ENCODE assay signal across 9 cellular contexts in the genomic region with DNA sequence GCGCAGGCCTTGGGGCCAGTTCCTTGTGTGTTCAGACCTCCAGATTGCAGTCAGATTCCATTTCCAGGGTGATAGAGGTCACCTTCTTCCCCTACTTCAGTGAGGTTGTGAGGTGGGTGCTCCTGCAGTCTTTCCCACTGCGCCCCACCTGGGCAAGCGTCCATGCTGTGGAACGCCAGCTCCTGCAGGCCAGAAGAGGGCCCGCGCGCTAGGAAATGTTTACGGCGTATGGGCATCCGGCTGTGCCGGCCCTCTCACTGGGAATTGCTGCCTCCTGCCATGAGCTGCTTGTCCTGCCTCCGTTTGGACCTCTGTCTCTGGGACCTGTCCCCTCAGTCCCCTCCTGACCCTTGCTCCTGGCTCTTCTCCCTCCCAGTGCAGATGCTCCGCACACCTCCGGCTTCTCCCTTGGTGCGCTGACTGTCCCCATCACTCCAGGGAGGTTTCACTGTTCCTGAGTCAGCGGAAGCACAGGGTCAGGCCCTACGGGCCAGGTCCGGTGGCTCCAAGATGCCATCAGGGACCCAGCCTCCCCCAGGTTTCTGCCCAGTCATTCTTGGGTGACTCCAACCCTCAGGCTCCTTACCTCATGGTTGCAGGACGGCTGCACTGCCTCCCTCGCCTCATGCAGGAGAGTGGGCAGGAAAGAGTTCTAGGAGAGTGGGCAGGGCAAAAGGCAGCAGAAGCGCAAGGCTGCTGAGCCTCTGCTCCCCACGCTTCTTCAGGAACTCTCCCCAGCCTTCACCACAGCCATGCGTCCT.
"Had no signal": no experiment of that assay in that cellular context is flagged by ENCODE, and none has a peak within 500 bp of the region (broad histone marks: within the 10 kb centered on the region; RNA-seq: fewer than 3 reads in every experiment).

No MANE protein-coding gene starts in this region.

- H3K4me3 Mint-ChIP-seq: activated naive CD8-positive, alpha-beta T cell treated with anti-CD3 and anti-CD28 coated beads, Interleukin-2, amount 10 ng/mL, durations not matched to agents 7 days and 5 days; activated T-cell treated with anti-CD3 and anti-CD28 coated beads, Interleukin-2, amount 50 U/mL, for 24 hours had no signal

- H3K4me3 ChIP-seq: gastrocnemius medialis, left ventricle myocardium inferior, transverse colon had no signal

- DNase-seq: activated CD4-positive, alpha-beta T cell treated with anti-CD3 and anti-CD28 coated beads, Interleukin-2, amount 50 U/mL, for 4 hours; activated gamma-delta T cell; activated naive CD8-positive, alpha-beta T cell treated with anti-CD3 and anti-CD28 coated beads, Interleukin-2, amount 10 ng/mL, durations not matched to agents 7 days and 5 days; activated T-cell treated with anti-CD3 and anti-CD28 coated beads, Interleukin-2, amount 50 U/mL, for 24 hours; gastrocnemius medialis; left ventricle myocardium inferior had no signal

- H3K9me3 Mint-ChIP-seq: activated naive CD8-positive, alpha-beta T cell treated with anti-CD3 and anti-CD28 coated beads, Interleukin-2, amount 10 ng/mL, durations not matched to agents 7 days and 5 days; activated T-cell treated with anti-CD3 and anti-CD28 coated beads, Interleukin-2, amount 50 U/mL, for 24 hours had no signal

- ATAC-seq: gastrocnemius medialis, right cardiac atrium had no signal

- H3K27ac Mint-ChIP-seq: activated naive CD8-positive, alpha-beta T cell treated with anti-CD3 and anti-CD28 coated beads, Interleukin-2, amount 10 ng/mL, durations not matched to agents 7 days and 5 days had no signal

- H3K27ac ChIP-seq: gastrocnemius medialis, left ventricle myocardium inferior, neutrophil had no signal

- H3K27me3 Mint-ChIP-seq: activated naive CD8-positive, alpha-beta T cell treated with anti-CD3 and anti-CD28 coated beads, Interleukin-2, amount 10 ng/mL, durations not matched to agents 7 days and 5 days; activated T-cell treated with anti-CD3 and anti-CD28 coated beads, Interleukin-2, amount 50 U/mL, for 24 hours had no signal

- H3K27me3 ChIP-seq: gastrocnemius medialis, neutrophil, transverse colon had no signal

- H3K9me3 ChIP-seq: gastrocnemius medialis, left ventricle myocardium inferior, neutrophil, transverse colon had no signal

- H3K4me1 ChIP-seq: gastrocnemius medialis, left ventricle myocardium inferior had no signal

- H3K4me1 Mint-ChIP-seq: activated naive CD8-positive, alpha-beta T cell treated with anti-CD3 and anti-CD28 coated beads, Interleukin-2, amount 10 ng/mL, durations not matched to agents 7 days and 5 days had no signal
